10 cellular contexts compared by ENCODE assay signal in genomic region chr7:38187794-38188472, GRCh38. TPM values are rescaled to one million over a fixed set of nuclear protein-coding genes. Genes with fewer than 3 reads are reported as not detected.
DNase-seq lines count a peak whose midpoint lies in the region; ATAC-seq and TF ChIP-seq lines count a peak whose summit lies in the region.
"Had no signal": no experiment of that assay in that cellular context is flagged by ENCODE, and none has a peak within 500 bp of the region (broad histone marks: within the 10 kb centered on the region; RNA-seq: fewer than 3 reads in every experiment).

No MANE protein-coding gene starts in this region.

- H2BK12ac ChIP-seq in mesenchymal stem cell (ENCODE audit: low read length in 2 of 2) = no peak overlapping the region

- H3K27ac ChIP-seq in mesenchymal stem cell (ENCODE audit: low read length, poor library complexity, severe bottlenecking) (no peak overlapping the region), A673 (ENCODE audit: low read depth, low read length, poor library complexity, severe bottlenecking) (no peak overlapping the region)

- H3K4ac ChIP-seq in mesenchymal stem cell (ENCODE audit: low read depth in 1 of 2, low read length in 2 of 2) = no peak overlapping the region

- peaks cover 10% of the 10 kb centered on the region for H3K9me3 ChIP-seq in mesenchymal stem cell (ENCODE audit: control insufficient read depth, low read length)
- peaks cover 10% of the 10 kb centered on the region for H3K9me3 ChIP-seq in A673 (ENCODE audit: low read depth, low read length, poor library complexity, severe bottlenecking)

- CTCF ChIA-PET in A673 (lab: Charles Lee) = interaction anchor here (0.6 kb wide), 1 partner anchor 165 kb away, joined by 7 read pairs; no protein-coding TSS in a partner anchor

- H3K23ac ChIP-seq in mesenchymal stem cell (ENCODE audit: low read length in 2 of 2) = no peak overlapping the region

- BruUV-seq in A673 (replicated peaks; lab: Mats Ljungman, UMichigan) = no TSS peak

- no peak overlapping the region for H2AFZ ChIP-seq in mesenchymal stem cell (ENCODE audit: low read depth, low read length)

- DNase-seq in mesenchymal stem cell = no peak
- no peak for DNase-seq in A673 (ENCODE audit: low spot score)
- DNase-seq in DMS53 (lab: John Stamatoyannopoulos, UW) = no peak
- DNase-seq in HCEC 1CT = no peak
- no peak for DNase-seq in retina
- DNase-seq: COR-L47 had no signal

- H3K9ac ChIP-seq in mesenchymal stem cell (ENCODE audit: low read length) = no peak overlapping the region

- H3K4me3 ChIP-seq in mesenchymal stem cell (ENCODE audit: insufficient read depth in 1 of 2, low read depth in 1 of 2, low read length in 2 of 2) = no peak overlapping the region
- H3K4me3 ChIP-seq in A673 (ENCODE audit: low read depth, low read length, poor library complexity, severe bottlenecking) = no peak overlapping the region

- no peak overlapping the region for H2BK5ac ChIP-seq in mesenchymal stem cell (ENCODE audit: low read depth, low read length, poor library complexity, severe bottlenecking)

- POLR2A ChIA-PET in A673 (lab: Charles Lee; ENCODE audit: low non-redundant PET) = no interaction called here

- H3K18ac ChIP-seq in mesenchymal stem cell (ENCODE audit: low read depth in 1 of 2, low read length in 2 of 2) = no peak overlapping the region

- no peak overlapping the region for H4K91ac ChIP-seq in mesenchymal stem cell (ENCODE audit: low read length)

- H4K8ac ChIP-seq in mesenchymal stem cell (ENCODE audit: low read length) = no peak overlapping the region

- H3K4me2 ChIP-seq in mesenchymal stem cell (ENCODE audit: low read length, poor library complexity, severe bottlenecking) = no peak overlapping the region

- peaks cover 1% of the 10 kb centered on the region for H3K79me1 ChIP-seq in mesenchymal stem cell (replicated peaks; ENCODE audit: low read length, poor library complexity, severe bottlenecking)

- no peak overlapping the region for H2BK120ac ChIP-seq in mesenchymal stem cell (ENCODE audit: low read depth, low read length)

- H3K4me1 ChIP-seq in mesenchymal stem cell (ENCODE audit: control insufficient read depth, insufficient read depth, low read depth, low read length) = peaks cover 4% of the 10 kb centered on the region
- peaks cover 38% of the 10 kb centered on the region for H3K4me1 ChIP-seq in A673 (ENCODE audit: insufficient read depth, low read length, poor library complexity, severe bottlenecking)

- H2AK5ac ChIP-seq in mesenchymal stem cell (ENCODE audit: low read length, severe bottlenecking) = peak overlapping the region; percentile 60

- 76% methylated on average over 5 of the region's 7 CpGs for WGBS in mesenchymal stem cell

- H3K27me3 ChIP-seq in mesenchymal stem cell (ENCODE audit: control insufficient read depth in 1 of 2, insufficient read depth in 1 of 2, low read length in 2 of 2) (no peaks in the 10 kb centered on the region), A673 (replicated peaks; ENCODE audit: insufficient read depth, low read depth, low read length, poor library complexity) (no peaks in the 10 kb centered on the region)

- H3K36me3 ChIP-seq in mesenchymal stem cell (ENCODE audit: control insufficient read depth in 1 of 2, insufficient read depth in 2 of 2, low read depth in 1 of 2, low read length in 2 of 2) (peaks cover 0 to 10% of the 10 kb centered on the region in 2 experiments), A673 (ENCODE audit: insufficient read depth, low read length, poor library complexity, severe bottlenecking) (no peaks in the 10 kb centered on the region)

- no peak overlapping the region for H2BK15ac ChIP-seq in mesenchymal stem cell (ENCODE audit: low read depth, poor library complexity, severe bottlenecking)

- ATAC-seq in GM18861 (IDR thresholded peaks at IDR 0.05; ENCODE audit: unreplicated experiment) = peak; percentile 98
- peak; percentile 96 for ATAC-seq in GM21723 (IDR thresholded peaks at IDR 0.05; ENCODE audit: unreplicated experiment)
- ATAC-seq in HG03139 (IDR thresholded peaks at IDR 0.05; ENCODE audit: unreplicated experiment) = peak; percentile 88
- ATAC-seq: esophagus mucosa had no signal

- no peak overlapping the region for H3K14ac ChIP-seq in mesenchymal stem cell (ENCODE audit: low read length in 2 of 2)

- intact Hi-C loops in A673 (cut with micrococcal nuclease; ENCODE audit: unreplicated experiment) = no loop called here

- TF ChIP-seq CTCF in A673 (conservative IDR thresholded peaks at IDR 0.05; ENCODE audit: low read depth, low read length) = no peak

RNA-seq across cellular contexts. Expression of gene STARD3NL, which starts 9.9 kb away (rescaled TPM):
- 55.4 TPM for polyA plus RNA-seq in mesenchymal stem cell (2013, experiment 1 of 2)
- 57.5 TPM for polyA plus RNA-seq in mesenchymal stem cell (2013, experiment 2 of 2)
- total RNA-seq in A673 (2021) = 34.8 and 36.1 TPM in 2 replicates
